8 cellular contexts compared by ENCODE assay signal in the genomic region with DNA sequence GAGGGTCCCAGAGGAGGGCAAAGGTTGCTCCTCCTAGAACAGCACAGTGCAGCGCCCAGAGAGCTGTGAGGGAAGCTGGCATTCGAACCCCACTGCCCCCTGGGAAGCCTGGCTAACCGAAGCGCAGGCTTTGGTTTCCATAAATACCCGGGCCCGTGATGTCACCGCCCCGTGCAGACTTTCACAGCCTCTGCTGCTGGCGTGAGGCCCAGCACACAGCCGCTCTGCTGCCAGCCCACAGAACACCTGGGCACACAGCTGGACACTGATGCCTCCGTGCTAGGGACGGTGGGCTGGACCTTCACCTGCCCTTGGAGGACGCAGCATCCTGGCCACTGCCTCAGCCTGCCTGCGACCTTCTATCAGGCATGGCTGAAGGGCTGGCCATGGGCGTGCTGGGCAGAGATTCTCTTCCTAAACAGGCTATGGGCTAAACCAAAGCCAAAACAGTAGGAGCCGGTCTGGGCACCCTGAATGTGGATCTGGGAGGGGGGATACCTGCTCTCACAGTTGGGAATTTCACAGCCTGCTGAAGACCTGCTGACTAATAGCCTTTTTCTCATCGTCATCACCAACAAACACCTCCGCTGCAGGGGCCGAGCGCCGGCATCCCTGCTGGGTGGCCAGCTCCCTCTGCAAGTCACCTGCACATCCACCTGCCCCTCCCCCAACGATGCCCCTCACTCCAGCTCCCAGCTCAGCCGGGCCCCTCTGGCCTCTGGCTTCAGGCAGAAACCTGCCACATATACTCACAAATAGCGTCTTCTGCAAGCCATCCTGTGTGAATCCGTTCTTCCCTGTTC. TPM values are rescaled to one million over a fixed set of nuclear protein-coding genes. Genes with fewer than 3 reads are reported as not detected.
DNase-seq lines count a peak whose midpoint lies in the region; ATAC-seq lines count a peak whose summit lies in the region.

No MANE protein-coding gene starts in this region.

- no peak overlapping the region for H3K18ac ChIP-seq in mesenchymal stem cell (ENCODE audit: low read depth in 1 of 2, low read length in 2 of 2)

- no peak overlapping the region for H2AFZ ChIP-seq in mesenchymal stem cell (ENCODE audit: low read depth, low read length)

- DNase-seq in DMS 273 (lab: John Stamatoyannopoulos, UW; ENCODE audit: unreplicated experiment) = peak; percentile 83
- no peak for DNase-seq in activated CD4-positive, alpha-beta memory T cell treated with anti-CD3 and anti-CD28 coated beads, Interleukin-2, amount 10 ng/mL, durations not matched to agents 7 days and 5 days
- DNase-seq in left colon = peak; percentile 55 to 60
- DNase-seq in mesenchymal stem cell = no peak
- no peak for DNase-seq in NCI-H526 treated with DMSO at 0.1 percent for 48 hours (lab: John Stamatoyannopoulos, UW)
- DNase-seq in activated CD4-positive, alpha-beta T cell treated with anti-CD3 and anti-CD28 coated beads, Interleukin-2, amount 50 U/mL, for 1 hour = no peak

- intact Hi-C loops in left colon (cut with DNase I, micrococcal nuclease) = no loop called here

- no peaks in the 10 kb centered on the region for H3K9me3 ChIP-seq in mesenchymal stem cell (ENCODE audit: control insufficient read depth, low read length)

- H3K4me1 Mint-ChIP-seq in activated CD4-positive, alpha-beta memory T cell treated with anti-CD3 and anti-CD28 coated beads, Interleukin-2, amount 10 ng/mL, durations not matched to agents 7 days and 5 days = peaks cover 41% of the 10 kb centered on the region

- no peak overlapping the region for H3K14ac ChIP-seq in mesenchymal stem cell (ENCODE audit: low read length in 2 of 2)

- POLR2A ChIA-PET in activated CD4-positive, alpha-beta memory T cell treated with anti-CD3 and anti-CD28 coated beads, Interleukin-2, amount 10 ng/mL, durations not matched to agents 7 days and 5 days (lab: Charles Lee) = interaction anchor here (0.9 to 2.9 kb wide), 2 partner anchors 58 to 407 kb away, joined by 3 to 23 read pairs; no protein-coding TSS in a partner anchor

- no peak overlapping the region for H3K4me2 ChIP-seq in mesenchymal stem cell (ENCODE audit: low read length, poor library complexity, severe bottlenecking)

- H2BK15ac ChIP-seq in mesenchymal stem cell (ENCODE audit: low read depth, poor library complexity, severe bottlenecking) = no peak overlapping the region

- H2BK5ac ChIP-seq in mesenchymal stem cell (ENCODE audit: low read depth, low read length, poor library complexity, severe bottlenecking) = no peak overlapping the region

- no peak overlapping the region for H4K8ac ChIP-seq in mesenchymal stem cell (ENCODE audit: low read length)

- CTCF ChIA-PET in activated CD4-positive, alpha-beta memory T cell treated with anti-CD3 and anti-CD28 coated beads, Interleukin-2, amount 10 ng/mL, durations not matched to agents 7 days and 5 days (lab: Charles Lee) = interaction anchor here (0.7 kb wide), 3 partner anchors 24 to 77 kb away, joined by 3 to 9 read pairs (median 3); no protein-coding TSS in a partner anchor

- no peak overlapping the region for H3K9ac ChIP-seq in mesenchymal stem cell (ENCODE audit: low read length)

- no peak overlapping the region for H2BK120ac ChIP-seq in mesenchymal stem cell (ENCODE audit: low read depth, low read length)

- no peak overlapping the region for H4K91ac ChIP-seq in mesenchymal stem cell (ENCODE audit: low read length)

- peak; percentile 60 for ATAC-seq in GM19324 (IDR thresholded peaks at IDR 0.05; ENCODE audit: low FRiP score, unreplicated experiment)
- ATAC-seq in HG03457 (IDR thresholded peaks at IDR 0.05; ENCODE audit: unreplicated experiment) = peak; percentile 42
- peak; percentile 31 for ATAC-seq in left colon

- no peak overlapping the region for H3K27ac Mint-ChIP-seq in activated CD4-positive, alpha-beta memory T cell treated with anti-CD3 and anti-CD28 coated beads, Interleukin-2, amount 10 ng/mL, durations not matched to agents 7 days and 5 days

- H3K4me1 ChIP-seq in mesenchymal stem cell (ENCODE audit: control insufficient read depth, insufficient read depth, low read depth, low read length) = peaks cover 15% of the 10 kb centered on the region

- H3K4ac ChIP-seq in mesenchymal stem cell (ENCODE audit: low read depth in 1 of 2, low read length in 2 of 2) = no peak overlapping the region

- WGBS in mesenchymal stem cell = 69% methylated on average over 25 of the region's 25 CpGs

- no peak overlapping the region for H2BK12ac ChIP-seq in mesenchymal stem cell (ENCODE audit: low read length in 2 of 2)

- H3K36me3 ChIP-seq in mesenchymal stem cell (ENCODE audit: control insufficient read depth in 1 of 2, insufficient read depth in 2 of 2, low read depth in 1 of 2, low read length in 2 of 2) = no peaks in the 10 kb centered on the region

- no peak overlapping the region for H2AK5ac ChIP-seq in mesenchymal stem cell (ENCODE audit: low read length, severe bottlenecking)

- H3K27me3 Mint-ChIP-seq in activated CD4-positive, alpha-beta memory T cell treated with anti-CD3 and anti-CD28 coated beads, Interleukin-2, amount 10 ng/mL, durations not matched to agents 7 days and 5 days = peaks cover 40% of the 10 kb centered on the region

- no peak overlapping the region for H3K4me3 ChIP-seq in mesenchymal stem cell (ENCODE audit: insufficient read depth in 1 of 2, low read depth in 1 of 2, low read length in 2 of 2)

- no peak overlapping the region for H3K27ac ChIP-seq in mesenchymal stem cell (ENCODE audit: low read length, poor library complexity, severe bottlenecking)

- H3K4me3 Mint-ChIP-seq in activated CD4-positive, alpha-beta memory T cell treated with anti-CD3 and anti-CD28 coated beads, Interleukin-2, amount 10 ng/mL, durations not matched to agents 7 days and 5 days = peak overlapping the region; percentile 65

- peaks cover 8% of the 10 kb centered on the region for H3K36me3 Mint-ChIP-seq in activated CD4-positive, alpha-beta memory T cell treated with anti-CD3 and anti-CD28 coated beads, Interleukin-2, amount 10 ng/mL, durations not matched to agents 7 days and 5 days (ENCODE audit: low read depth)

- H3K27me3 ChIP-seq in mesenchymal stem cell (ENCODE audit: control insufficient read depth in 1 of 2, insufficient read depth in 1 of 2, low read length in 2 of 2) = peaks cover 45 to 64% of the 10 kb centered on the region in 2 experiments

- H3K23ac ChIP-seq in mesenchymal stem cell (ENCODE audit: low read length in 2 of 2) = no peak overlapping the region

- no peaks in the 10 kb centered on the region for H3K79me1 ChIP-seq in mesenchymal stem cell (replicated peaks; ENCODE audit: low read length, poor library complexity, severe bottlenecking)

- H3K9me3 Mint-ChIP-seq in activated CD4-positive, alpha-beta memory T cell treated with anti-CD3 and anti-CD28 coated beads, Interleukin-2, amount 10 ng/mL, durations not matched to agents 7 days and 5 days = no peaks in the 10 kb centered on the region

RNA-seq across cellular contexts. Expression of a gene that starts 0.8 kb away (rescaled TPM):
- 100 to 1,000 TPM in 1 of 2 experiments, 10 to 100 TPM in 1; 99.8 to 100 TPM for total RNA-seq in activated CD4-positive, alpha-beta memory T cell treated with anti-CD3 and anti-CD28 coated beads, Interleukin-2, amount 10 ng/mL, durations not matched to agents 7 days and 5 days
- 10 to 100 TPM; 17.2 to 23.6 TPM for total RNA-seq in left colon
- 17.8 TPM for polyA plus RNA-seq in mesenchymal stem cell (2013, experiment 1 of 2)
- polyA plus RNA-seq in mesenchymal stem cell (2013, experiment 2 of 2) = 17.1 TPM

Comparison
In these comparisons a context has a peak if more than half of its experiments do, and no peak if none do; other contexts are left out.
1. DNase-seq: peak in DMS 273 (single experiment) and left colon (2 of 2); none in activated CD4-positive, alpha-beta memory T cell treated with anti-CD3 and anti-CD28 coated beads, Interleukin-2, amount 10 ng/mL, durations not matched to agents 7 days and 5 days (single experiment), mesenchymal stem cell (single experiment), NCI-H526 treated with DMSO at 0.1 percent for 48 hours (single experiment) and activated CD4-positive, alpha-beta T cell treated with anti-CD3 and anti-CD28 coated beads, Interleukin-2, amount 50 U/mL, for 1 hour (single experiment).
2. RNA of a gene that starts 0.8 kb away (total RNA-seq): 99.8 to 100 TPM in activated CD4-positive, alpha-beta memory T cell treated with anti-CD3 and anti-CD28 coated beads, Interleukin-2, amount 10 ng/mL, durations not matched to agents 7 days and 5 days; 17.2 to 23.6 TPM in left colon; every median in the first group is over 4 times any median in the second.
3. Peak in every context shown above with its lines, with median percentiles within 50 percentile points of each other: ATAC-seq.